Comparison of ENCODE assay signal across 1 cellular context in genomic region chr2:8168007-8168717, GRCh38.
TF ChIP-seq lines count a peak whose summit lies in the region.

No MANE protein-coding gene starts in this region.

TF ChIP-seq in GM12878, 131 proteins besides CTCF, POLR2A, EP300 and RAD21 (continued from another document):
- peak; percentile 43; the same call in 1 of the 2 replicates for TF ChIP-seq MLLT1 (IDR thresholded peaks at IDR 0.05)
- 0 out of 2 replicates have a peak, but pooled peaks have one; percentile 30 for TF ChIP-seq NBN (IDR thresholded peaks at IDR 0.05)
- no peak for TF ChIP-seq RELA (IDR thresholded peaks at IDR 0.05; ENCODE audit: borderline replicate concordance, partially characterized antibody)
- TF ChIP-seq MTA2 (IDR thresholded peaks at IDR 0.05; ENCODE audit: low read depth): peak; percentile 50; the same call in 1 of the 2 replicates
- TF ChIP-seq SUPT20H (IDR thresholded peaks at IDR 0.05; ENCODE audit: borderline replicate concordance, control insufficient read depth, low read depth, low read length): no peak
- no peak for TF ChIP-seq WRNIP1 (IDR thresholded peaks at IDR 0.05; ENCODE audit: borderline replicate concordance, low read depth, low read length)
- no peak for TF ChIP-seq HSF1 (IDR thresholded peaks at IDR 0.05; ENCODE audit: low read depth, low read length)
- no peak for TF ChIP-seq RELB (IDR thresholded peaks at IDR 0.05; ENCODE audit: low read depth)
- TF ChIP-seq ATF7 (IDR thresholded peaks at IDR 0.05; ENCODE audit: low read depth): peak; percentile 84
- no peak for TF ChIP-seq ZBED1 (IDR thresholded peaks at IDR 0.05; ENCODE audit: borderline replicate concordance)
- TF ChIP-seq SIX5 (IDR thresholded peaks at IDR 0.05; ENCODE audit: low read depth, low read length, severe bottlenecking): no peak
- no peak for TF ChIP-seq MEF2A (IDR thresholded peaks at IDR 0.05; ENCODE audit: insufficient read depth, low read depth, low read length)
- no peak for TF ChIP-seq YBX1 (IDR thresholded peaks at IDR 0.05)
- no peak for TF ChIP-seq ZNF274 (IDR thresholded peaks at IDR 0.05; ENCODE audit: insufficient read depth, insufficient read length)
- no peak for TF ChIP-seq NR2C1 (IDR thresholded peaks at IDR 0.05)
- TF ChIP-seq HDGF (IDR thresholded peaks at IDR 0.05): no peak
- TF ChIP-seq RFX5 (IDR thresholded peaks at IDR 0.05; ENCODE audit: low read depth, low read length): no peak
- TF ChIP-seq RAD51 (IDR thresholded peaks at IDR 0.05): 0 out of 2 replicates have a peak, but pooled peaks have one; percentile 19
- TF ChIP-seq NFIC (IDR thresholded peaks at IDR 0.05; ENCODE audit: low read depth, low read length): no peak
- no peak for TF ChIP-seq SREBF1 (IDR thresholded peaks at IDR 0.05; ENCODE audit: low read length)
- TF ChIP-seq BHLHE40 (IDR thresholded peaks at IDR 0.05; ENCODE audit: borderline replicate concordance in 1 of 2, low read depth in 2 of 2, low read length in 1 of 2): no peak
- no peak for TF ChIP-seq CEBPZ (IDR thresholded peaks at IDR 0.05; ENCODE audit: low read depth, low read length)
- TF ChIP-seq HDAC2 (IDR thresholded peaks at IDR 0.05): no peak
- no peak for TF ChIP-seq SMAD1 (IDR thresholded peaks at IDR 0.05; ENCODE audit: low read depth, partially characterized antibody)
- TF ChIP-seq FOS (IDR thresholded peaks at IDR 0.05; ENCODE audit: borderline replicate concordance, extremely low read depth, insufficient read length): no peak
- TF ChIP-seq ZNF687 (IDR thresholded peaks at IDR 0.05): no peak
- no peak for TF ChIP-seq ELK1 (IDR thresholded peaks at IDR 0.05; ENCODE audit: low read depth, low read length)
- no peak for TF ChIP-seq MTA3 (IDR thresholded peaks at IDR 0.05; ENCODE audit: borderline replicate concordance, low read length)
